Comparison of ENCODE assay signal across 12 cellular contexts in genomic region chr17:75909051-75909811, GRCh38. TPM values are rescaled to one million over a fixed set of nuclear protein-coding genes. Genes with fewer than 3 reads are reported as not detected.
A peak's percentile ranks its signal among the peaks of the same experiment; 100 is the strongest.
DNase-seq lines count a peak whose midpoint lies in the region; ATAC-seq and TF ChIP-seq lines count a peak whose summit lies in the region.
"Had no signal": no experiment of that assay in that cellular context is flagged by ENCODE, and none has a peak within 500 bp of the region (broad histone marks: within the 10 kb centered on the region; RNA-seq: fewer than 3 reads in every experiment).

No MANE protein-coding gene starts in this region.

- peaks cover 3% of the 10 kb centered on the region for H3K4me1 Mint-ChIP-seq in type B pancreatic cell (ENCODE audit: unreplicated experiment)
- H3K4me1 Mint-ChIP-seq in naive thymus-derived CD4-positive, alpha-beta T cell = peaks cover 2 to 17% (median 12%) of the 10 kb centered on the region in 7 donors
- H3K4me1 Mint-ChIP-seq: activated T-helper 17 cell treated with anti-CD3 and anti-CD28 coated beads, Interleukin-2, amount 50 U/mL, for 72 hours had no signal

- peak overlapping the region; percentile 75 for H3K4me2 ChIP-seq in MM.1S (ENCODE audit: low read depth, low read length)

- intact Hi-C loops in naive thymus-derived CD4-positive, alpha-beta T cell (cut with micrococcal nuclease) = no loop called here

- H3F3A ChIP-seq in MM.1S (ENCODE audit: insufficient read depth, low read length) = peaks cover 17% of the 10 kb centered on the region

- H3K9me2 ChIP-seq in MM.1S (replicated peaks; ENCODE audit: insufficient read depth, low read length) = no peaks in the 10 kb centered on the region

- H4K20me1 ChIP-seq in MM.1S (ENCODE audit: insufficient read depth, low read length) = no peaks in the 10 kb centered on the region

- peak overlapping the region; percentile 48; the same call in 1 of the 2 replicates for H3K9ac ChIP-seq in MM.1S (ENCODE audit: low read length)

- no peak overlapping the region for H3K4me3 Mint-ChIP-seq in type B pancreatic cell
- H3K4me3 Mint-ChIP-seq in naive thymus-derived CD4-positive, alpha-beta T cell = peak overlapping the region in 4 of 10 donors; percentile 19 to 61 (median 50)
- H3K4me3 Mint-ChIP-seq: activated CD4-positive, alpha-beta T cell treated with anti-CD3 and anti-CD28 coated beads for 36 hours; activated T-helper 17 cell treated with anti-CD3 and anti-CD28 coated beads, Interleukin-2, amount 50 U/mL, for 72 hours had no signal

- no peaks in the 10 kb centered on the region for H3K36me3 ChIP-seq in MM.1S (replicated peaks; ENCODE audit: insufficient read depth, low read length)
- H3K36me3 ChIP-seq in naive thymus-derived CD4-positive, alpha-beta T cell (ENCODE audit: control insufficient read depth in 2 of 3, insufficient read depth in 3 of 3, low read length in 3 of 3) = peaks cover 0 to 14% (median 0%) of the 10 kb centered on the region in 3 experiments

- TF ChIP-seq CTCF in MM.1S (IDR thresholded peaks at IDR 0.05; ENCODE audit: low read length) (no peak), type B pancreatic cell (conservative IDR thresholded peaks at IDR 0.05) (no peak)

- no peaks in the 10 kb centered on the region for H3K36me3 Mint-ChIP-seq in type B pancreatic cell
- H3K36me3 Mint-ChIP-seq in naive thymus-derived CD4-positive, alpha-beta T cell = peaks cover 0 to 8% (median 0%) of the 10 kb centered on the region in 5 donors
- H3K36me3 Mint-ChIP-seq: immature natural killer cell, naive B cell had no signal

- H3K4me1 ChIP-seq in MM.1S (ENCODE audit: low read length) = peaks cover 14% of the 10 kb centered on the region
- H3K4me1 ChIP-seq in naive thymus-derived CD4-positive, alpha-beta T cell (ENCODE audit: control insufficient read depth in 2 of 2, insufficient read depth in 2 of 2, low read length in 2 of 2) = peaks cover 0 to 2% of the 10 kb centered on the region in 2 donors

- peak overlapping the region; percentile 77 for H3K27ac Mint-ChIP-seq in type B pancreatic cell
- H3K27ac Mint-ChIP-seq in naive thymus-derived CD4-positive, alpha-beta T cell = peak overlapping the region in 2 of 9 donors; percentile 38 to 80
- H3K27ac Mint-ChIP-seq: activated CD4-positive, alpha-beta T cell treated with anti-CD3 and anti-CD28 coated beads for 36 hours had no signal

- H3K27me3 ChIP-seq in MM.1S (replicated peaks; ENCODE audit: insufficient read depth, low read length) = no peaks in the 10 kb centered on the region
- no peaks in the 10 kb centered on the region for H3K27me3 ChIP-seq in naive thymus-derived CD4-positive, alpha-beta T cell (ENCODE audit: control insufficient read depth in 2 of 2, insufficient read depth in 2 of 2, low read length in 2 of 2)
- H3K27me3 ChIP-seq: spleen had no signal

- POLR2A ChIA-PET in naive thymus-derived CD4-positive, alpha-beta T cell (lab: Charles Lee) = interaction anchor here (0.5 to 1.5 kb wide), 4 partner anchors 13 to 124 kb away, joined by 4 to 8 read pairs (median 6); partner anchors contain the start of genes TRIM65 and UNK

- no peaks in the 10 kb centered on the region for H3K9me3 Mint-ChIP-seq in type B pancreatic cell
- H3K9me3 Mint-ChIP-seq in naive thymus-derived CD4-positive, alpha-beta T cell = peaks cover 0 to 4% (median 0%) of the 10 kb centered on the region in 11 donors
- H3K9me3 Mint-ChIP-seq: activated T-helper 17 cell treated with anti-CD3 and anti-CD28 coated beads, Interleukin-2, amount 50 U/mL, for 72 hours; naive B cell had no signal

- H2AFZ ChIP-seq in MM.1S (ENCODE audit: low read length) = peak overlapping the region; percentile 52

- DNase-seq in MM.1S (peak; percentile 84), NCI-H345 (lab: John Stamatoyannopoulos, UW) (peak; percentile 98), caudate nucleus (lab: John Stamatoyannopoulos, UW) (peak in 45 of 61 donors; percentile 14 to 92 (median 54)), type B pancreatic cell (ENCODE audit: extremely low spot score, unreplicated experiment) (no peak), NCI-H446 (lab: John Stamatoyannopoulos, UW) (no peak)
- DNase-seq in naive thymus-derived CD4-positive, alpha-beta T cell = no peak
- DNase-seq: activated CD4-positive, alpha-beta T cell treated with anti-CD3 and anti-CD28 coated beads for 36 hours; immature natural killer cell; naive B cell; spleen had no signal

- H3K4me3 ChIP-seq in MM.1S (ENCODE audit: low read length) = peak overlapping the region; percentile 31
- H3K4me3 ChIP-seq in naive thymus-derived CD4-positive, alpha-beta T cell (ENCODE audit: low read length) = no peak overlapping the region
- H3K4me3 ChIP-seq: spleen had no signal

- no peaks in the 10 kb centered on the region for H3K27me3 Mint-ChIP-seq in type B pancreatic cell
- H3K27me3 Mint-ChIP-seq in naive thymus-derived CD4-positive, alpha-beta T cell = no peaks in the 10 kb centered on the region
- H3K27me3 Mint-ChIP-seq: activated CD4-positive, alpha-beta T cell treated with anti-CD3 and anti-CD28 coated beads for 36 hours; activated T-helper 17 cell treated with anti-CD3 and anti-CD28 coated beads, Interleukin-2, amount 50 U/mL, for 72 hours; naive B cell had no signal

- H3K9me3 ChIP-seq in MM.1S (replicated peaks; ENCODE audit: insufficient read depth, low read length) = no peaks in the 10 kb centered on the region
- no peaks in the 10 kb centered on the region for H3K9me3 ChIP-seq in naive thymus-derived CD4-positive, alpha-beta T cell (ENCODE audit: control insufficient read depth in 2 of 3, low read length in 3 of 3)
- H3K9me3 ChIP-seq: spleen had no signal

- H3K79me2 ChIP-seq in MM.1S (ENCODE audit: low read length) = peaks cover 3% of the 10 kb centered on the region

- ATAC-seq in naive thymus-derived CD4-positive, alpha-beta T cell = no peak
- ATAC-seq in GM18858 (IDR thresholded peaks at IDR 0.05; ENCODE audit: unreplicated experiment) = no peak
- ATAC-seq: activated CD4-positive, alpha-beta T cell treated with anti-CD3 and anti-CD28 coated beads for 36 hours; activated T-helper 17 cell treated with anti-CD3 and anti-CD28 coated beads, Interleukin-2, amount 50 U/mL, for 72 hours had no signal

- H3K27ac ChIP-seq in MM.1S (ENCODE audit: low read length) (peak overlapping the region; percentile 68; the same call in 1 of the 2 replicates), caudate nucleus (ENCODE audit: low read depth, low read length) (peak overlapping the region; percentile 63)
- H3K27ac ChIP-seq in naive thymus-derived CD4-positive, alpha-beta T cell (ENCODE audit: low read depth, low read length) = no peak overlapping the region

- CTCF ChIA-PET in naive thymus-derived CD4-positive, alpha-beta T cell (lab: Charles Lee) = interaction anchor here (0.7 to 2.4 kb wide), 6 partner anchors 19 to 495 kb away, joined by 3 to 6 read pairs (median 3); no protein-coding TSS in a partner anchor

RNA-seq across cellular contexts. Expression of gene MRPL38, which starts 4.5 kb away (rescaled TPM):
- 93.5 and 113 TPM in 2 replicates for total RNA-seq in type B pancreatic cell (ENCODE audit: low replicate concordance)
- 100 to 1,000 TPM in 4 of 5 experiments, 10 to 100 TPM in 1; 81.0 to 154 (median 128) TPM for total RNA-seq in naive thymus-derived CD4-positive, alpha-beta T cell
- 10 to 100 TPM; 64.6 to 72.2 TPM for polyA plus RNA-seq in naive thymus-derived CD4-positive, alpha-beta T cell

RNA-seq across cellular contexts. Expression of gene TRIM65, which starts 12.5 kb away (rescaled TPM):
- total RNA-seq in type B pancreatic cell (ENCODE audit: low replicate concordance) = 8.1 and 19.0 TPM in 2 replicates
- 10 to 100 TPM; 20.9 to 37.7 (median 29.6) TPM for total RNA-seq in naive thymus-derived CD4-positive, alpha-beta T cell
- polyA plus RNA-seq in naive thymus-derived CD4-positive, alpha-beta T cell = 10 to 100 TPM; 14.9 to 29.6 TPM

RNA-seq across cellular contexts. Expression of gene TRIM47, which starts 30.9 kb away (rescaled TPM):
- total RNA-seq in type B pancreatic cell (ENCODE audit: low replicate concordance) = 1.9 and 3.1 TPM in 2 replicates
- 10 to 100 TPM in 1 of 5 experiments, 1 to 10 TPM in 4; 2.5 to 25.6 (median 8.7) TPM for total RNA-seq in naive thymus-derived CD4-positive, alpha-beta T cell
- polyA plus RNA-seq in naive thymus-derived CD4-positive, alpha-beta T cell = 1 to 10 TPM; 6.3 to 7.7 TPM

RNA-seq across cellular contexts. Expression of gene FBF1, which starts 31.6 kb away (rescaled TPM):
- total RNA-seq in type B pancreatic cell (ENCODE audit: low replicate concordance) = 18.7 and 27.5 TPM in 2 replicates
- 10 to 100 TPM; 19.9 to 48.1 (median 29.0) TPM for total RNA-seq in naive thymus-derived CD4-positive, alpha-beta T cell
- 1 to 10 TPM; 2.5 to 7.2 TPM for polyA plus RNA-seq in naive thymus-derived CD4-positive, alpha-beta T cell

RNA-seq across cellular contexts. Expression of gene WBP2, which starts 54.1 kb away (rescaled TPM):
- 43.0 and 49.9 TPM in 2 replicates for total RNA-seq in type B pancreatic cell (ENCODE audit: low replicate concordance)
- 100 to 1,000 TPM in 3 of 5 experiments, 10 to 100 TPM in 2; 87.7 to 159 (median 112) TPM for total RNA-seq in naive thymus-derived CD4-positive, alpha-beta T cell
- 10 to 100 TPM; 84.8 to 99.4 TPM for polyA plus RNA-seq in naive thymus-derived CD4-positive, alpha-beta T cell

Comparison
In these comparisons a context has a peak if more than half of its experiments do, and no peak if none do; other contexts are left out.
1. DNase-seq: peak in MM.1S (single experiment), NCI-H345 (single experiment) and caudate nucleus (45 of 61); none in type B pancreatic cell (single experiment), naive thymus-derived CD4-positive, alpha-beta T cell (0 of 9) and NCI-H446 (0 of 2).